Comparison of ENCODE assay signal across 1 cellular context in genomic region chr14:68820119-68820518, GRCh38.
TF ChIP-seq lines count a peak whose summit lies in the region.

No MANE protein-coding gene starts in this region.

TF ChIP-seq in HCT116, 20 proteins besides CTCF, POLR2A, EP300 and RAD21 (continued from another document):
- TF ChIP-seq ZBTB33 (IDR thresholded peaks at IDR 0.05; ENCODE audit: extremely low read depth, insufficient replicate concordance, low read length) = no peak
- no peak for TF ChIP-seq EZH2phosphoT487 (IDR thresholded peaks at IDR 0.05; ENCODE audit: borderline replicate concordance)
- TF ChIP-seq ZNF274 (IDR thresholded peaks at IDR 0.05; ENCODE audit: low read depth, low read length) = no peak
- no peak for TF ChIP-seq POLR2AphosphoS5 (IDR thresholded peaks at IDR 0.05; ENCODE audit: low read depth, low read length)
- no peak for TF ChIP-seq REST (IDR thresholded peaks at IDR 0.05; ENCODE audit: low read depth)
- TF ChIP-seq, protein P1, sequence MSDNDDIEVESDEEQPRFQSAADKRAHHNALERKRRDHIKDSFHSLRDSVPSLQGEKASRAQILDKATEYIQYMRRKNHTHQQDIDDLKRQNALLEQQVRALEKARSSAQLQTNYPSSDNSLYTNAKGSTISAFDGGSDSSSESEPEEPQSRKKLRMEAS (IDR thresholded peaks at IDR 0.05) = no peak
- TF ChIP-seq SRF (IDR thresholded peaks at IDR 0.05; ENCODE audit: low read depth) = no peak
- no peak for TF ChIP-seq JUND (IDR thresholded peaks at IDR 0.05)
- no peak for TF ChIP-seq EZH2 (IDR thresholded peaks at IDR 0.05)
- no peak for TF ChIP-seq TCF7L2 (IDR thresholded peaks at IDR 0.05; ENCODE audit: borderline replicate concordance, extremely low read depth, insufficient read depth, insufficient read length)
- no peak for TF ChIP-seq YY1 (IDR thresholded peaks at IDR 0.05; ENCODE audit: extremely low read depth, insufficient replicate concordance, low read depth, low read length)
